Comparison of ENCODE assay signal across 16 cellular contexts in genomic region chr7:155209920-155210319, GRCh38.
"Had no signal": no experiment of that assay in that cellular context is flagged by ENCODE, and none has a peak within 500 bp of the region (broad histone marks: within the 10 kb centered on the region; RNA-seq: fewer than 3 reads in every experiment).

No MANE protein-coding gene starts in this region.

- FAIRE-seq: pancreas had no signal

- H3K4me1 ChIP-seq: adrenal gland, colonic mucosa, neural progenitor cell had no signal

- H2AFZ ChIP-seq: neural progenitor cell had no signal

- H3K4me2 ChIP-seq: neural progenitor cell had no signal

- H3K4me3 ChIP-seq: adrenal gland, colonic mucosa, neural progenitor cell, pancreas, tibial artery, vagina had no signal

- H3K9ac ChIP-seq: neural progenitor cell had no signal

- H3K36me3 ChIP-seq: adrenal gland, colonic mucosa, neural progenitor cell, pancreas, tibial artery, vagina had no signal

- H3K27me3 ChIP-seq: neural progenitor cell, pancreas, vagina had no signal

- H3K27ac ChIP-seq: colonic mucosa, neural progenitor cell, pancreas, tibial artery had no signal

- H3K9me3 ChIP-seq: adrenal gland, colonic mucosa, pancreas, tibial artery, vagina had no signal

- ATAC-seq: pancreas had no signal

- DNase-seq: activated B cell treated with CpG ODN at 0.5 μM for 24 hours; activated CD4-positive, alpha-beta T cell treated with anti-CD3 and anti-CD28 coated beads, Interleukin-2, amount 10 ng/mL, durations not matched to agents 24 days and 14 days; activated T-cell treated with anti-CD3 and anti-CD28 coated beads for 4 hours; adrenal gland; caudate nucleus; colonic mucosa; effector CD8-positive, alpha-beta T cell; foreskin keratinocyte; midbrain; stimulated activated CD4-positive, alpha-beta T cell treated with anti-CD3 and anti-CD28 coated beads, Interleukin-12 subunit alpha, Interleukin-12 subunit beta, amount 100 ng/mL, for 4 hours; stimulated activated CD4-positive, alpha-beta T cell treated with anti-CD3 and anti-CD28 coated beads, Interleukin-2, amount 100 ng/mL, for 24 hours; SW 1271 had no signal
